Comparison of ENCODE assay signal across 8 cellular contexts in the genomic region with DNA sequence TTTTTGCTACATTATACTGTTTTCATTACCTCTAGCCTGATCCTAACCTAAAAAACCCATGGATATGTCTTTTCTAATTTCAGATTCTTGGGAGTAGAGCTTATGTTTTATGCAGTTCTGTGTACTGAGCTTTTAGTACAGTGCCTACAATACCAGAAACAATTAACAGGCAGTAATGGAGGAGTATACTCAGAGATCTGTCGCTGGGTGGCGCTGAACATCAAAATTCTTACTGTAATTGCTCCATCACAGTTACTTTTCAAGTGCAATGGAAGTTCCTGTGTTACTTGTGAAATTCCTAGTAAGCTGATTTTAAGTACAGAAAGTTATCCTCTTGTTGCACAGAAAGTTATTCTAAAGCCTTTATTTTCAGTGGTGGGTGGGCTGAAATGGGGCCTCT.
DNase-seq lines count a peak whose midpoint lies in the region; TF ChIP-seq lines count a peak whose summit lies in the region.

No MANE protein-coding gene starts in this region.

- TF ChIP-seq CTCF in astrocyte of the cerebellum (IDR thresholded peaks at IDR 0.05; ENCODE audit: low read depth, low read length, missing control alignments) = peak; percentile 73

- DNase-seq in DMS 273 (lab: John Stamatoyannopoulos, UW; ENCODE audit: unreplicated experiment) (peak; percentile 75), HCEC 1CT (peak; percentile 64), NCI-H748 (lab: John Stamatoyannopoulos, UW; ENCODE audit: unreplicated experiment) (peak; percentile 25), astrocyte of the cerebellum (ENCODE audit: low read depth) (peak; percentile 49), iPS-NIHi7 (ENCODE audit: extremely low spot score) (peak; percentile 37), NCI-H1092 (lab: John Stamatoyannopoulos, UW) (no peak)
- DNase-seq in stimulated activated CD4-positive, alpha-beta T cell treated with anti-CD3 and anti-CD28 coated beads, Interleukin-15, amount 100 ng/mL, for 24 hours = peak; percentile 42
- no peak for DNase-seq in activated CD8-positive, alpha-beta memory T cell treated with anti-CD3 and anti-CD28 coated beads for 24 hours

- in situ Hi-C loops in astrocyte of the cerebellum (cut with HindIII; ENCODE audit: low sequenced_read_pairs) = no loop called here

- H3K4me3 ChIP-seq in astrocyte of the cerebellum (ENCODE audit: low read depth, low read length) = no peak overlapping the region

Comparison
In these comparisons a context has a peak if more than half of its experiments do, and no peak if none do; other contexts are left out.
1. DNase-seq: peak in DMS 273 (single experiment), HCEC 1CT (single experiment), NCI-H748 (single experiment), astrocyte of the cerebellum (single experiment), iPS-NIHi7 (single experiment) and stimulated activated CD4-positive, alpha-beta T cell treated with anti-CD3 and anti-CD28 coated beads, Interleukin-15, amount 100 ng/mL, for 24 hours (single experiment); none in NCI-H1092 (single experiment) and activated CD8-positive, alpha-beta memory T cell treated with anti-CD3 and anti-CD28 coated beads for 24 hours (single experiment).